Comparison of ENCODE assay signal across 8 cellular contexts in the genomic region with DNA sequence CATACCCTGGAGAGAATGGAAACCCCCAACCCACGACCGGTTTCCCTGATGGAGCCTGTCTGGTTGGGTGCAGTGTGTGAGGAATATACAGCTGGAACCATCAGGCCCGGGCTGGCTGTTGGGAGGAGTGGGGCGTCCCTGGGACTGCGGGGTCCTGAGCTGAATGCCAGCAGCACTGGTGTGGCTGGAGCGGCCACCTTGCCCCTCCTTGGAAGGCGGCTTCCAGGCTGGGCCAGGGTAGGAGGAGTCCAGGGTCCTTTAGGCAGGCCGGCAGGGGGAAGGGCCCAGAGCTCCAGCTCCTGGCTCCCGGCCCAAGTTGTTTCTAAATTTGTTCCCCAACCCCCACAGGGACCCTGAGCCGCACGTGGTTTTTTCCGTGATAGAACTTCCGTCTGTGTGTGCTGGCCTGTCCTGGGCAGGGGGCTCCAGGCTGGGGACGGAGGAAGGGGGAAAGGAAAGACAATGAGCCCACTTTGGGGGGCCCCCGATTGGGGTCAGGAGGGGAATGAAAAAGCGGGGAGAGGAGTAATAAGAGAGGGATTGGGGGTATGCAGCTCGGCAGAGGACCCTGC. TPM values are rescaled to one million over a fixed set of nuclear protein-coding genes. Genes with fewer than 3 reads are reported as not detected.
DNase-seq lines count a peak whose midpoint lies in the region; ATAC-seq and TF ChIP-seq lines count a peak whose summit lies in the region.

No MANE protein-coding gene starts in this region.

- H4K20me1 ChIP-seq in fibroblast of lung (ENCODE audit: control insufficient read depth, extremely low read depth, insufficient read depth, low read length): no peaks in the 10 kb centered on the region

- H3K36me3 Mint-ChIP-seq in activated CD4-positive, alpha-beta T cell treated with anti-CD3 and anti-CD28 coated beads, Interleukin-2, amount 10 ng/mL, durations not matched to agents 7 days and 5 days (ENCODE audit: low read depth): peaks cover 8% of the 10 kb centered on the region
- H3K36me3 Mint-ChIP-seq in T-helper 17 cell (ENCODE audit: low read depth): no peaks in the 10 kb centered on the region
- peaks cover 6% of the 10 kb centered on the region for H3K36me3 Mint-ChIP-seq in nephron progenitor cell (ENCODE audit: low read depth)

- TF ChIP-seq CTCF in fibroblast of lung (conservative IDR thresholded peaks at IDR 0.05 in 1 of 2, IDR thresholded peaks at IDR 0.05 in 1 of 2; ENCODE audit: low read depth in 1 of 2, low read length in 2 of 2): no peak
- TF ChIP-seq CTCF in nephron progenitor cell (IDR thresholded peaks at IDR 0.05): no peak

- H3K9me3 ChIP-seq in T-helper 17 cell (ENCODE audit: control insufficient read depth, low read length, poor library complexity, severe bottlenecking) (no peaks in the 10 kb centered on the region), fibroblast of lung (ENCODE audit: control insufficient read depth, insufficient read depth, low read depth, low read length) (no peaks in the 10 kb centered on the region)

- no peaks in the 10 kb centered on the region for H3K9me3 Mint-ChIP-seq in activated CD4-positive, alpha-beta T cell treated with anti-CD3 and anti-CD28 coated beads, Interleukin-2, amount 10 ng/mL, durations not matched to agents 7 days and 5 days
- H3K9me3 Mint-ChIP-seq in nephron progenitor cell: no peaks in the 10 kb centered on the region

- peaks cover 16% of the 10 kb centered on the region for H3K4me1 Mint-ChIP-seq in activated CD4-positive, alpha-beta T cell treated with anti-CD3 and anti-CD28 coated beads, Interleukin-2, amount 10 ng/mL, durations not matched to agents 7 days and 5 days
- H3K4me1 Mint-ChIP-seq in T-helper 17 cell (peaks cover 19% of the 10 kb centered on the region), nephron progenitor cell (peaks cover 34% of the 10 kb centered on the region)

- no peak for DNase-seq in activated CD4-positive, alpha-beta T cell treated with anti-CD3 and anti-CD28 coated beads, Interleukin-2, amount 10 ng/mL, durations not matched to agents 7 days and 5 days
- no peak for DNase-seq in activated CD4-positive, alpha-beta T cell treated with anti-CD3 and anti-CD28 coated beads, Interleukin-2, amount 50 U/mL, for 4 hours
- no peak for DNase-seq in T-helper 17 cell
- peak; percentile 45 to 77 for DNase-seq in fibroblast of lung (ENCODE audit: low read depth in 2 of 2)
- DNase-seq in nephron progenitor cell: no peak
- DNase-seq in NCI-H526 (lab: John Stamatoyannopoulos, UW): no peak

- peak overlapping the region; percentile 82 for H3K27ac ChIP-seq in fibroblast of lung (ENCODE audit: insufficient read depth, low read length)

- peaks cover 26% of the 10 kb centered on the region for H3K79me2 ChIP-seq in fibroblast of lung (ENCODE audit: control insufficient read depth, insufficient read depth, low read length)

- no peaks in the 10 kb centered on the region for H3K27me3 ChIP-seq in fibroblast of lung (ENCODE audit: control insufficient read depth, insufficient read depth, low read length)

- H3K4me3 ChIP-seq in fibroblast of lung (replicated peaks in 1 of 4; ENCODE audit: control extremely low read depth in 1 of 4, insufficient read depth in 1 of 4, low read depth in 3 of 4, low read length in 4 of 4): peak overlapping the region; percentile 67 to 86 (median 73)

- peaks cover 28% of the 10 kb centered on the region for H3K36me3 ChIP-seq in fibroblast of lung (ENCODE audit: control insufficient read depth, insufficient read depth, low read length)

- H3K4me3 Mint-ChIP-seq in activated CD4-positive, alpha-beta T cell treated with anti-CD3 and anti-CD28 coated beads, Interleukin-2, amount 10 ng/mL, durations not matched to agents 7 days and 5 days: peak overlapping the region; percentile 36
- H3K4me3 Mint-ChIP-seq in T-helper 17 cell (peak overlapping the region; percentile 77), nephron progenitor cell (no peak overlapping the region)

- POLR2A ChIA-PET in activated CD4-positive, alpha-beta T cell treated with anti-CD3 and anti-CD28 coated beads, Interleukin-2, amount 10 ng/mL, durations not matched to agents 7 days and 5 days (lab: Charles Lee): no interaction called here

- CTCF ChIA-PET in activated CD4-positive, alpha-beta T cell treated with anti-CD3 and anti-CD28 coated beads, Interleukin-2, amount 10 ng/mL, durations not matched to agents 7 days and 5 days (lab: Charles Lee): interaction anchor here (1.2 to 1.5 kb wide), 3 partner anchors 10 to 25 kb away, joined by 3 to 5 read pairs (median 4); a partner anchor contains a TSS

- peak overlapping the region; percentile 29 for H3K9ac ChIP-seq in fibroblast of lung (ENCODE audit: insufficient read depth, low read length)

- H3K4me2 ChIP-seq in fibroblast of lung (ENCODE audit: extremely low read depth, insufficient read depth, low read length): peak overlapping the region; percentile 81

- H3K4me1 ChIP-seq in fibroblast of lung (ENCODE audit: control insufficient read depth, extremely low read depth, insufficient read depth, low read length): peaks cover 10% of the 10 kb centered on the region

- H2AFZ ChIP-seq in fibroblast of lung (ENCODE audit: low read length): no peak overlapping the region

- no peak for ATAC-seq in T-helper 17 cell
- ATAC-seq in GM21529 (IDR thresholded peaks at IDR 0.05; ENCODE audit: unreplicated experiment): no peak
- ATAC-seq in GM21423 (IDR thresholded peaks at IDR 0.05; ENCODE audit: unreplicated experiment): no peak

- no peak overlapping the region for H3K27ac Mint-ChIP-seq in activated CD4-positive, alpha-beta T cell treated with anti-CD3 and anti-CD28 coated beads, Interleukin-2, amount 10 ng/mL, durations not matched to agents 7 days and 5 days
- H3K27ac Mint-ChIP-seq in T-helper 17 cell: peak overlapping the region; percentile 77
- H3K27ac Mint-ChIP-seq in nephron progenitor cell: peak overlapping the region; percentile 75

- no peaks in the 10 kb centered on the region for H3K27me3 Mint-ChIP-seq in activated CD4-positive, alpha-beta T cell treated with anti-CD3 and anti-CD28 coated beads, Interleukin-2, amount 10 ng/mL, durations not matched to agents 7 days and 5 days
- H3K27me3 Mint-ChIP-seq in T-helper 17 cell (no peaks in the 10 kb centered on the region), nephron progenitor cell (ENCODE audit: low read depth, poor library complexity) (peaks cover 7% of the 10 kb centered on the region)

RNA-seq across cellular contexts. Expression of a gene that starts 0.7 kb away (rescaled TPM):
- 1 to 10 TPM; 6.0 to 7.1 TPM for total RNA-seq in activated CD4-positive, alpha-beta T cell treated with anti-CD3 and anti-CD28 coated beads, Interleukin-2, amount 10 ng/mL, durations not matched to agents 7 days and 5 days
- total RNA-seq in T-helper 17 cell (1 to 10 TPM; 2.1 to 4.0 TPM), fibroblast of lung (12.6 and 22.1 TPM in 2 replicates)
- polyA plus RNA-seq in fibroblast of lung: 3.3 and 11.3 TPM in 2 replicates
- 5.7 and 24.5 TPM in 2 replicates for polyA plus RNA-seq in fibroblast of lung (2012)
- 8.6 and 25.1 TPM in 2 replicates for polyA minus RNA-seq in fibroblast of lung (ENCODE audit: low replicate concordance)

RNA-seq across cellular contexts. Expression of a gene that starts 21.7 kb away (rescaled TPM):
- 10 to 100 TPM; 54.1 to 66.6 TPM for total RNA-seq in activated CD4-positive, alpha-beta T cell treated with anti-CD3 and anti-CD28 coated beads, Interleukin-2, amount 10 ng/mL, durations not matched to agents 7 days and 5 days
- 10 to 100 TPM; 33.2 to 37.8 TPM for total RNA-seq in T-helper 17 cell
- 40.6 and 50.0 TPM in 2 replicates for total RNA-seq in fibroblast of lung
- 23.5 and 32.7 TPM in 2 replicates for polyA plus RNA-seq in fibroblast of lung
- polyA plus RNA-seq in fibroblast of lung (2012): 37.9 and 59.3 TPM in 2 replicates
- 19.7 and 34.2 TPM in 2 replicates for polyA minus RNA-seq in fibroblast of lung (ENCODE audit: low replicate concordance)

RNA-seq across cellular contexts. Expression of a gene that starts 25.2 kb away (rescaled TPM):
- under 1 TPM; 0.32 to 0.44 TPM for total RNA-seq in activated CD4-positive, alpha-beta T cell treated with anti-CD3 and anti-CD28 coated beads, Interleukin-2, amount 10 ng/mL, durations not matched to agents 7 days and 5 days
- total RNA-seq in T-helper 17 cell (under 1 TPM; 0.42 to 0.91 TPM), fibroblast of lung (under 0.01 TPM in 1 of 2 replicates, not detected in the other)
- 0.07 TPM in 2 replicates for polyA plus RNA-seq in fibroblast of lung
- polyA plus RNA-seq in fibroblast of lung (2012): 0.07 and 0.10 TPM in 2 replicates
- not detected in 2 replicates for polyA minus RNA-seq in fibroblast of lung (ENCODE audit: low replicate concordance)

RNA-seq across cellular contexts. Expression of a gene that starts 25.8 kb away (rescaled TPM):
- not detected for total RNA-seq in activated CD4-positive, alpha-beta T cell treated with anti-CD3 and anti-CD28 coated beads, Interleukin-2, amount 10 ng/mL, durations not matched to agents 7 days and 5 days
- total RNA-seq in T-helper 17 cell (under 1 TPM in 1 of 2 donors, not detected in 1; 0.62 TPM), fibroblast of lung (not detected in 2 replicates)
- not detected in 2 replicates for polyA plus RNA-seq in fibroblast of lung
- polyA plus RNA-seq in fibroblast of lung (2012): not detected in 2 replicates
- polyA minus RNA-seq in fibroblast of lung (ENCODE audit: low replicate concordance): not detected in 2 replicates

RNA-seq across cellular contexts. Expression of a gene that starts 35.8 kb away (rescaled TPM):
- 100 to 1,000 TPM; 355 to 382 TPM for total RNA-seq in activated CD4-positive, alpha-beta T cell treated with anti-CD3 and anti-CD28 coated beads, Interleukin-2, amount 10 ng/mL, durations not matched to agents 7 days and 5 days
- total RNA-seq in T-helper 17 cell (10 to 100 TPM; 81.0 to 90.5 TPM), fibroblast of lung (106 and 111 TPM in 2 replicates)
- polyA plus RNA-seq in fibroblast of lung: 332 and 663 TPM in 2 replicates
- polyA plus RNA-seq in fibroblast of lung (2012): 417 and 877 TPM in 2 replicates
- 443 and 880 TPM in 2 replicates for polyA minus RNA-seq in fibroblast of lung (ENCODE audit: low replicate concordance)

Comparison
In these comparisons a context has a peak if more than half of its experiments do, and no peak if none do; other contexts are left out.
1. DNase-seq: peak in fibroblast of lung (2 of 2); none in activated CD4-positive, alpha-beta T cell treated with anti-CD3 and anti-CD28 coated beads, Interleukin-2, amount 10 ng/mL, durations not matched to agents 7 days and 5 days (single experiment), activated CD4-positive, alpha-beta T cell treated with anti-CD3 and anti-CD28 coated beads, Interleukin-2, amount 50 U/mL, for 4 hours (0 of 2), T-helper 17 cell (0 of 3), nephron progenitor cell (single experiment) and NCI-H526 (0 of 2).